In the genomic region with DNA sequence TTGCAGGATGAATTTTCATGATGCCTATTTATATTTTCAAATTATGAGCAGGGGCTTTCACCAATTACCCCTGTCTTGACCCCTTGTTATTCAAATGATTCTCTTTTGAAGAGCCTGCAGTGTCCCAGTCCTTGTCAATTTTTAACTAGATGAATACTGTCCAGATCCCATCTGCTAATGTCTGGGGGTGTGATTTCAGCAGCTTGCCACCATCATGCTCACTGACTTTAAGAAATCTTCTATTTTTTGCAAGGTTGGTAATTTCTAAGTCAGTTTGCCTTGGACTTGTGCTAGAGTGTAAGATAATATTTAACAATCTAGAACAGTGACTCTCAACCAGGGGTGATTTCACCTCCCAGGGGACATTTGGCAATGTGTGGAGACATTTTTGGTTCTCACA, we compare ENCODE assay signal across 29 cellular contexts.
"Had no signal": no experiment of that assay in that cellular context is flagged by ENCODE, and none has a peak within 500 bp of the region (broad histone marks: within the 10 kb centered on the region; RNA-seq: fewer than 3 reads in every experiment).

No MANE protein-coding gene starts in this region.

- H2AFZ ChIP-seq: hepatocyte had no signal

- H3K4me2 ChIP-seq: hepatocyte had no signal

- H3K4me3 ChIP-seq: adrenal gland, ascending aorta, esophagus muscularis mucosa, gastrocnemius medialis, hepatocyte, ovary, skin epidermis, thoracic aorta had no signal

- H3K27me3 ChIP-seq: adrenal gland, ascending aorta, gastrocnemius medialis, hepatocyte, ovary had no signal

- H3K4me1 ChIP-seq: adrenal gland, ascending aorta, esophagus muscularis mucosa, gastrocnemius medialis had no signal

- ATAC-seq: activated CD4-positive, CD25-positive, alpha-beta regulatory T cell treated with anti-CD3 and anti-CD28 coated beads, Interleukin-2, amount 50 U/mL, for 24 hours; gastrocnemius medialis; left colon; naive thymus-derived CD4-positive, alpha-beta T cell; sciatic nerve; stimulated activated naive CD8-positive, alpha-beta T cell treated with anti-CD3 and anti-CD28 coated beads, Interleukin-15, Interleukin-2, amounts not matched to agents 100 U/mL and 50 U/mL, for 24 hours had no signal

- DNase-seq: activated CD4-positive, alpha-beta T cell treated with anti-CD3 and anti-CD28 coated beads for 48 hours; activated CD4-positive, alpha-beta T cell treated with anti-CD3 and anti-CD28 coated beads, Interleukin-2, amount 50 U/mL, for 48 hours; activated CD8-positive, alpha-beta memory T cell treated with anti-CD3 and anti-CD28 coated beads for 24 hours; activated effector memory CD4-positive, alpha-beta T cell treated with Interleukin-2 at 50 U/mL for 16 hours; activated naive CD4-positive, alpha-beta T cell treated with anti-CD3 and anti-CD28 coated beads for 36 hours; activated naive CD8-positive, alpha-beta T cell treated with anti-CD3 and anti-CD28 coated beads for 36 hours; adrenal gland; cortex of kidney; endodermal cell; gastrocnemius medialis; islet precursor cell; left colon; midbrain; naive thymus-derived CD4-positive, alpha-beta T cell; ovary; retina; stimulated activated CD4-positive, alpha-beta T cell treated with anti-CD3 and anti-CD28 coated beads, Interleukin-12 subunit alpha, Interleukin-12 subunit beta, amount 100 ng/mL, for 4 hours; stimulated activated CD4-positive, alpha-beta T cell treated with anti-CD3 and anti-CD28 coated beads, Interleukin-4, amount 100 ng/mL, for 1 hour; stimulated activated naive CD8-positive, alpha-beta T cell treated with anti-CD3 and anti-CD28 coated beads, Interleukin-15, Interleukin-2, amounts not matched to agents 100 U/mL and 50 U/mL, for 24 hours; T-helper 9 cell; trophoblast cell; WERI-Rb-1 had no signal

- H3K27ac ChIP-seq: adrenal gland, ascending aorta, esophagus muscularis mucosa, gastrocnemius medialis, hepatocyte, ovary, thoracic aorta, WERI-Rb-1 had no signal

- H3K36me3 ChIP-seq: adrenal gland, ascending aorta, esophagus muscularis mucosa, gastrocnemius medialis, ovary, thoracic aorta, WERI-Rb-1 had no signal

- H3K9me3 ChIP-seq: adrenal gland, ascending aorta, gastrocnemius medialis, ovary had no signal
